In genomic region chr3:112037194-112037593, GRCh38 we compare ENCODE assay signal across 1 cellular context. TPM values are rescaled to one million over a fixed set of nuclear protein-coding genes. Genes with fewer than 3 reads are reported as not detected.
"Had no signal": no experiment of that assay in that cellular context is flagged by ENCODE, and none has a peak within 500 bp of the region (broad histone marks: within the 10 kb centered on the region; RNA-seq: fewer than 3 reads in every experiment).

No MANE protein-coding gene starts in this region.

RNA-seq across cellular contexts. Expression of gene TMPRSS7, which starts 2.7 kb away (rescaled TPM):
- total RNA-seq: GM12878 had no signal
